ENCODE assay signal across 36 cellular contexts in genomic region chr22:22469527-22469926, GRCh38. TPM values are rescaled to one million over a fixed set of nuclear protein-coding genes. Genes with fewer than 3 reads are reported as not detected.
"Had no signal": no experiment of that assay in that cellular context is flagged by ENCODE, and none has a peak within 500 bp of the region (broad histone marks: within the 10 kb centered on the region; RNA-seq: fewer than 3 reads in every experiment).

No MANE protein-coding gene starts in this region.

- H3K27me3 ChIP-seq: MG63, SJCRH30 had no signal

- H3K36me3 Mint-ChIP-seq: T-cell had no signal

- H3K4me2 ChIP-seq: PC-9 had no signal

- H3K36me3 ChIP-seq: MG63, SJCRH30 had no signal

- H2AFZ ChIP-seq: PC-9 had no signal

- H3K4me3 ChIP-seq: MG63, PC-9, SJCRH30, SK-N-MC had no signal

- DNase-seq: Kasumi-1, NCI-H1048, NCI-H1092 treated with DMSO at 0.1 percent for 48 hours, NCI-H1105 treated with DMSO at 0.1 percent for 48 hours, NCI-H1417, NCI-H1436, NCI-H146, NCI-H1694, NCI-H187, NCI-H1930, NCI-H2029 treated with DMSO at 0.1 percent for 48 hours, NCI-H2081 treated with DMSO at 0.1 percent for 48 hours, NCI-H2107, NCI-H2171, NCI-H226, NCI-H446 treated with DMSO at 0.1 percent for 48 hours, NCI-H510A, NCI-H524, NCI-H526, NCI-H69, NCI-H748 treated with DMSO at 0.1 percent for 48 hours, NCI-H82, PC-9, SHP77, SIG-M5, SJCRH30, T-cell had no signal

- ATAC-seq: Panc1, Right ventricle myocardium inferior, SK-N-SH treated with all-trans-retinoic acid at 6 μM for 48 hours, T-cell had no signal

- H3K4me1 Mint-ChIP-seq: T-cell had no signal

- H3K27ac Mint-ChIP-seq: T-cell had no signal

- H3K9me3 ChIP-seq: MG63 had no signal

- H3K27ac ChIP-seq: PC-9, RWPE1, SJCRH30, SK-N-MC had no signal

- H3K4me3 Mint-ChIP-seq: T-cell had no signal

- FAIRE-seq: RCC 7860 had no signal

RNA-seq across cellular contexts. Expression of gene ZNF280A, which starts 50.5 kb away (rescaled TPM):
- total RNA-seq: M059J, OCI-LY7, PC-9, Right ventricle myocardium inferior, T-cell had no signal
